Comparison of ENCODE assay signal across 11 cellular contexts in the genomic region with DNA sequence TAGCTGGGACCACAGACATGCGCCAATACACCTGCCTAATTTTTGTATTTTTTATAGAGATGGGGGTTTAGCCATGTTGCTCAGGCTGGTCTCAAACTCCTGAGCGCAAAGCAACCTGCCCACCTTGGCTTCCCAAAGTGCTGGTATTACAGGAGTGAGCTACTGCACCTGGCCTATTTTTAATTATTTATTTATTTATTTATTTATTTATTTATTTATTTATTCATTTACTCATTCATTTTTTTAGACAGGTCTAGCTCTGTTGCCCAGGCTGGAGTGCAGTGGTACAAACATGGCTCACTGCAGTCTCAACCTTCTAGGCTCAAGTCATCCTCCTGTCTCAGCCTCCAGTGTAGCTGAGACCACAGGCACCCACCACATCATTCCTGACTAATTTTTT.
"Had no signal": no experiment of that assay in that cellular context is flagged by ENCODE, and none has a peak within 500 bp of the region (broad histone marks: within the 10 kb centered on the region; RNA-seq: fewer than 3 reads in every experiment).

No MANE protein-coding gene starts in this region.

- H3K36me3 ChIP-seq: HAP-1 had no signal

- FAIRE-seq: H1, H54 had no signal

- H3K4me1 ChIP-seq: HAP-1 had no signal

- H3K9me3 ChIP-seq: HAP-1 had no signal

- H3K4me2 ChIP-seq: GM23338 had no signal

- ATAC-seq: GM23338, HCT116 had no signal

- DNase-seq: GM23248, GOT3, H7, H9, HCEC 1CT, HFFc6 had no signal

- H3K4me3 ChIP-seq: GM23248, GM23338, HAP-1 had no signal

- H3K27ac ChIP-seq: GM23248 had no signal
